Comparison of ENCODE assay signal across 17 cellular contexts in genomic region chr1:230274254-230274653, GRCh38.
DNase-seq lines count a peak whose midpoint lies in the region; ATAC-seq and TF ChIP-seq lines count a peak whose summit lies in the region.
"Had no signal": no experiment of that assay in that cellular context is flagged by ENCODE, and none has a peak within 500 bp of the region (broad histone marks: within the 10 kb centered on the region; RNA-seq: fewer than 3 reads in every experiment).

No MANE protein-coding gene starts in this region.

- H3K36me3 ChIP-seq in stomach = peaks cover 19 to 68% (median 62%) of the 10 kb centered on the region in 4 donors

- no peak for TF ChIP-seq POLR2A in stomach (IDR thresholded peaks at IDR 0.05)

- peak overlapping the region in 1 of 5 donors; percentile 5 for H3K27ac ChIP-seq in stomach

- no peak overlapping the region for H3K4me3 ChIP-seq in stomach
- H3K4me3 ChIP-seq: lung, skin epidermis had no signal

- H3K27me3 Mint-ChIP-seq in activated CD4-positive, alpha-beta memory T cell treated with anti-CD3 and anti-CD28 coated beads for 36 hours = no peaks in the 10 kb centered on the region
- H3K27me3 Mint-ChIP-seq in Calu3 (ENCODE audit: unreplicated experiment) = no peaks in the 10 kb centered on the region

- peak overlapping the region; percentile 56 for H3K27ac Mint-ChIP-seq in activated CD4-positive, alpha-beta memory T cell treated with anti-CD3 and anti-CD28 coated beads for 36 hours
- H3K27ac Mint-ChIP-seq in Calu3 (ENCODE audit: unreplicated experiment) = no peak overlapping the region
- H3K27ac Mint-ChIP-seq: H9 had no signal

- CTCF ChIA-PET in activated CD4-positive, alpha-beta memory T cell treated with anti-CD3 and anti-CD28 coated beads for 36 hours (lab: Charles Lee) = no interaction called here
- CTCF ChIA-PET in Calu3 (lab: Charles Lee) = no interaction called here

- peaks cover 12% of the 10 kb centered on the region for H3K36me3 Mint-ChIP-seq in activated CD4-positive, alpha-beta memory T cell treated with anti-CD3 and anti-CD28 coated beads for 36 hours
- H3K36me3 Mint-ChIP-seq in Calu3 (ENCODE audit: insufficient read depth, unreplicated experiment) = peaks cover 8% of the 10 kb centered on the region

- peak; percentile 24 for DNase-seq in Right ventricle myocardium superior
- no peak for DNase-seq in cardiac septum (ENCODE audit: low spot score)
- no peak for DNase-seq in activated CD4-positive, alpha-beta memory T cell treated with anti-CD3 and anti-CD28 coated beads for 36 hours
- peak; percentile 40 for DNase-seq in islet precursor cell
- peak; percentile 23 for DNase-seq in stomach
- no peak for DNase-seq in amniotic stem cell (lab: John Stamatoyannopoulos, UW)
- DNase-seq in Calu3 = no peak
- DNase-seq in NCI-H128 (lab: John Stamatoyannopoulos, UW; ENCODE audit: unreplicated experiment) = no peak
- DNase-seq: foreskin fibroblast, H9, NCI-H1436 treated with DMSO at 0.1 percent for 48 hours, NCI-H446, nucleus accumbens, substantia nigra had no signal

- H3K4me3 Mint-ChIP-seq in activated CD4-positive, alpha-beta memory T cell treated with anti-CD3 and anti-CD28 coated beads for 36 hours = no peak overlapping the region
- H3K4me3 Mint-ChIP-seq in Calu3 (ENCODE audit: low read depth, unreplicated experiment) = no peak overlapping the region
- H3K4me3 Mint-ChIP-seq: H9 had no signal

- POLR2A ChIA-PET in activated CD4-positive, alpha-beta memory T cell treated with anti-CD3 and anti-CD28 coated beads for 36 hours (lab: Charles Lee) = no interaction called here

- H3K4me1 Mint-ChIP-seq in activated CD4-positive, alpha-beta memory T cell treated with anti-CD3 and anti-CD28 coated beads for 36 hours (ENCODE audit: low read depth) = peaks cover 24% of the 10 kb centered on the region
- no peaks in the 10 kb centered on the region for H3K4me1 Mint-ChIP-seq in Calu3 (ENCODE audit: low read depth, unreplicated experiment)

- TF ChIP-seq EP300 in stomach (IDR thresholded peaks at IDR 0.05) = no peak

- 71 to 79% (median 76%) methylated on average over 15 of the region's 15 CpGs for WGBS in stomach, 5 donors

- no peaks in the 10 kb centered on the region for H3K9me3 ChIP-seq in stomach

- no peaks in the 10 kb centered on the region for H3K9me3 Mint-ChIP-seq in activated CD4-positive, alpha-beta memory T cell treated with anti-CD3 and anti-CD28 coated beads for 36 hours
- H3K9me3 Mint-ChIP-seq in Calu3 (ENCODE audit: low read depth, unreplicated experiment) = no peaks in the 10 kb centered on the region
- H3K9me3 Mint-ChIP-seq: H9 had no signal

- no peak for TF ChIP-seq CTCF in stomach (IDR thresholded peaks at IDR 0.05)
- no peak for TF ChIP-seq CTCF in Calu3 (IDR thresholded peaks at IDR 0.05; ENCODE audit: unreplicated experiment)

- intact Hi-C loops in Right ventricle myocardium superior (cut with DNase I) = no loop called here
- intact Hi-C loops in cardiac septum (cut with DNase I) = loop anchor here (5.0 kb wide), 1 partner anchor 33 kb away; no protein-coding TSS in a partner anchor
- intact Hi-C loops in activated CD4-positive, alpha-beta memory T cell treated with anti-CD3 and anti-CD28 coated beads for 36 hours (cut with micrococcal nuclease) = no loop called here
- intact Hi-C loops in stomach (cut with DNase I; ENCODE audit: low total_unique reads) = loop anchor here (10.0 kb wide), 1 partner anchor 189 kb away; no protein-coding TSS in a partner anchor
- intact Hi-C loops in Calu3 (cut with micrococcal nuclease; ENCODE audit: unreplicated experiment) = loop anchor here (5.0 kb wide), 1 partner anchor 612 kb away; no protein-coding TSS in a partner anchor

- BruUV-seq in Calu3 (replicated peaks; lab: Mats Ljungman, UMichigan) = no TSS peak

- peaks cover 1 to 28% (median 14%) of the 10 kb centered on the region in 4 donors for H3K4me1 ChIP-seq in stomach

- H3K27me3 ChIP-seq in stomach = no peaks in the 10 kb centered on the region

- no peak for ATAC-seq in Right ventricle myocardium superior (ENCODE audit: poor library complexity)
- ATAC-seq: SK-N-SH treated with all-trans-retinoic acid at 6 μM for 48 hours had no signal

Comparison
In these comparisons a context has a peak if more than half of its experiments do, and no peak if none do; other contexts are left out.
1. DNase-seq: peak in Right ventricle myocardium superior (single experiment), islet precursor cell (single experiment) and stomach (single experiment); none in cardiac septum (single experiment), activated CD4-positive, alpha-beta memory T cell treated with anti-CD3 and anti-CD28 coated beads for 36 hours (single experiment), amniotic stem cell (single experiment), Calu3 (single experiment) and NCI-H128 (single experiment).
2. intact Hi-C loops: an anchor here in cardiac septum (5.0 kb wide), stomach (10.0 kb wide) and Calu3 (5.0 kb wide); none called in Right ventricle myocardium superior and activated CD4-positive, alpha-beta memory T cell treated with anti-CD3 and anti-CD28 coated beads for 36 hours.